ENCODE assay signal across 20 cellular contexts in genomic region chr12:29608581-29608980, GRCh38.
DNase-seq lines count a peak whose midpoint lies in the region; TF ChIP-seq lines count a peak whose summit lies in the region.
"Had no signal": no experiment of that assay in that cellular context is flagged by ENCODE, and none has a peak within 500 bp of the region (broad histone marks: within the 10 kb centered on the region; RNA-seq: fewer than 3 reads in every experiment).

No MANE protein-coding gene starts in this region.

- no peaks in the 10 kb centered on the region for H3K9me3 Mint-ChIP-seq in endodermal cell
- no peaks in the 10 kb centered on the region for H3K9me3 Mint-ChIP-seq in activated CD4-positive, alpha-beta T cell treated with anti-CD3 and anti-CD28 coated beads, Interleukin-2, amount 10 ng/mL, durations not matched to agents 24 days and 14 days
- H3K9me3 Mint-ChIP-seq: CD4-positive, alpha-beta T cell had no signal

- H3K27ac Mint-ChIP-seq in endodermal cell, result peak overlapping the region; percentile 94
- H3K27ac Mint-ChIP-seq in activated CD4-positive, alpha-beta T cell treated with anti-CD3 and anti-CD28 coated beads, Interleukin-2, amount 10 ng/mL, durations not matched to agents 24 days and 14 days, result no peak overlapping the region
- H3K27ac Mint-ChIP-seq: CD14-positive monocyte; CD4-positive, alpha-beta T cell; CD8-positive, alpha-beta memory T cell; HFFc6 had no signal

- dilution Hi-C loops in mammary epithelial cell (cut with HindIII; ENCODE audit: low sequenced_read_pairs), result no loop called here

- H3K4me3 Mint-ChIP-seq in endodermal cell, result no peak overlapping the region
- no peak overlapping the region for H3K4me3 Mint-ChIP-seq in activated CD4-positive, alpha-beta T cell treated with anti-CD3 and anti-CD28 coated beads, Interleukin-2, amount 10 ng/mL, durations not matched to agents 24 days and 14 days
- H3K4me3 Mint-ChIP-seq: CD14-positive monocyte; CD4-positive, alpha-beta T cell; CD8-positive, alpha-beta memory T cell; HFFc6 had no signal

- 56% methylated on average over 5 of the region's 7 CpGs for WGBS in mammary epithelial cell (ENCODE audit: low coverage, missing lambda C conversion rate)
- WGBS in endodermal cell (ENCODE audit: insufficient coverage in 1 of 2, insufficient read length in 1 of 2), 2 experiments, result 34 to 60% methylated on average over 1 to 7 of the region's 7 CpGs
- 66 to 79% methylated on average over 3 to 5 of the region's 7 CpGs for WGBS in mesodermal cell (ENCODE audit: insufficient coverage in 2 of 2), 2 experiments

- intact Hi-C loops in mammary epithelial cell (cut with micrococcal nuclease), result no loop called here
- intact Hi-C loops in breast epithelium (cut with DNase I; ENCODE audit: low total_unique reads), result no loop called here
- intact Hi-C loops in activated CD4-positive, alpha-beta T cell treated with anti-CD3 and anti-CD28 coated beads, Interleukin-2, amount 10 ng/mL, durations not matched to agents 24 days and 14 days (cut with micrococcal nuclease), result no loop called here

- no peak overlapping the region for H3K27ac ChIP-seq in mammary epithelial cell (ENCODE audit: insufficient read depth, low read depth, low read length)
- H3K27ac ChIP-seq in breast epithelium, result no peak overlapping the region
- no peak overlapping the region for H3K27ac ChIP-seq in endodermal cell (ENCODE audit: low read depth, low read length)
- peak overlapping the region; percentile 52 for H3K27ac ChIP-seq in mesodermal cell (ENCODE audit: low read depth, low read length, severe bottlenecking)
- H3K27ac ChIP-seq: 22Rv1; BLaER1 treated with 17β-estradiol and CSF1 and Interleukin-3, amounts not matched to agents 10 nM and 100 nM had no signal

- H4K20me1 ChIP-seq in mammary epithelial cell (ENCODE audit: insufficient read depth, low read length), result no peaks in the 10 kb centered on the region
- H4K20me1 ChIP-seq: BLaER1 treated with 17β-estradiol and CSF1 and Interleukin-3, amounts not matched to agents 10 nM and 100 nM had no signal

- peak overlapping the region; percentile 18 for H3K4me2 ChIP-seq in mammary epithelial cell (ENCODE audit: insufficient read depth, low read depth, low read length)
- H3K4me2 ChIP-seq: BLaER1 treated with 17β-estradiol and CSF1 and Interleukin-3, amounts not matched to agents 10 nM and 100 nM had no signal

- H2AFZ ChIP-seq in mammary epithelial cell (ENCODE audit: low read depth, low read length), result no peak overlapping the region

- no peaks in the 10 kb centered on the region for H3K27me3 Mint-ChIP-seq in endodermal cell (ENCODE audit: insufficient read depth)
- peaks cover 1% of the 10 kb centered on the region for H3K27me3 Mint-ChIP-seq in activated CD4-positive, alpha-beta T cell treated with anti-CD3 and anti-CD28 coated beads, Interleukin-2, amount 10 ng/mL, durations not matched to agents 24 days and 14 days

- in situ Hi-C loops in mammary epithelial cell (cut with MboI; ENCODE audit: low sequenced_read_pairs in 2 of 2), result no loop called here

- H3K4me1 ChIP-seq in mammary epithelial cell (ENCODE audit: insufficient read depth, low read length) (peaks cover 6% of the 10 kb centered on the region), breast epithelium (no peaks in the 10 kb centered on the region), endodermal cell (ENCODE audit: control insufficient read depth, insufficient read depth, low read length) (peaks cover 35% of the 10 kb centered on the region), mesodermal cell (ENCODE audit: control insufficient read depth, insufficient read depth, low read length, poor library complexity, severe bottlenecking) (no peaks in the 10 kb centered on the region)
- H3K4me1 ChIP-seq: HAP-1 had no signal

- CTCF ChIA-PET in mammary epithelial cell (lab: Charles Lee; ENCODE audit: low non-redundant PET), result no interaction called here

- no peak overlapping the region for H3K4me3 ChIP-seq in mammary epithelial cell (replicated peaks in 1 of 3; ENCODE audit: insufficient read depth in 1 of 3, low read depth in 2 of 3, low read length in 3 of 3)
- H3K4me3 ChIP-seq in breast epithelium, result no peak overlapping the region
- peak overlapping the region; percentile 32 for H3K4me3 ChIP-seq in endodermal cell (ENCODE audit: low read length)
- H3K4me3 ChIP-seq in mesodermal cell (ENCODE audit: extremely low read depth, insufficient read depth, low read length, poor library complexity, severe bottlenecking), result no peak overlapping the region
- H3K4me3 ChIP-seq: BLaER1 treated with 17β-estradiol and CSF1 and Interleukin-3, amounts not matched to agents 10 nM and 100 nM; HAP-1 had no signal

- no TSS peak for BruUV-seq in mammary epithelial cell (replicated peaks; lab: Mats Ljungman, UMichigan)

- DNase-seq in mammary epithelial cell (peak; percentile 47), breast epithelium (ENCODE audit: low spot score in 2 of 2) (no peak), endodermal cell (peak; percentile 81), MV-4-11 (lab: John Stamatoyannopoulos, UW) (no peak), AML-193 (lab: John Stamatoyannopoulos, UW) (no peak)
- no peak for DNase-seq in activated CD4-positive, alpha-beta T cell treated with anti-CD3 and anti-CD28 coated beads, Interleukin-2, amount 10 ng/mL, durations not matched to agents 24 days and 14 days
- DNase-seq: BE2C; Calu3; CD4-positive, alpha-beta T cell; CD8-positive, alpha-beta memory T cell; DMS53; DMS79 treated with DMSO at 0.1 percent for 48 hours; GF-D8; GOT3; HFFc6 had no signal

- H3K36me3 Mint-ChIP-seq in endodermal cell (ENCODE audit: low read depth), result peaks cover 18% of the 10 kb centered on the region
- H3K36me3 Mint-ChIP-seq in activated CD4-positive, alpha-beta T cell treated with anti-CD3 and anti-CD28 coated beads, Interleukin-2, amount 10 ng/mL, durations not matched to agents 24 days and 14 days (ENCODE audit: low read depth), result no peaks in the 10 kb centered on the region
- H3K36me3 Mint-ChIP-seq: CD8-positive, alpha-beta memory T cell had no signal

- H3K27me3 ChIP-seq in mammary epithelial cell (ENCODE audit: insufficient read depth, low read length), result no peaks in the 10 kb centered on the region
- H3K27me3 ChIP-seq in breast epithelium, result peaks cover 0 to 9% of the 10 kb centered on the region in 2 donors
- H3K27me3 ChIP-seq in endodermal cell (ENCODE audit: control insufficient read depth, insufficient read depth, low read length, poor library complexity, severe bottlenecking), result no peaks in the 10 kb centered on the region
- H3K27me3 ChIP-seq: BE2C; BLaER1 treated with 17β-estradiol and CSF1 and Interleukin-3, amounts not matched to agents 10 nM and 100 nM had no signal

- H3K9me3 ChIP-seq in mammary epithelial cell (replicated peaks; ENCODE audit: insufficient read depth, low read length), result no peaks in the 10 kb centered on the region
- no peaks in the 10 kb centered on the region for H3K9me3 ChIP-seq in breast epithelium
- no peaks in the 10 kb centered on the region for H3K9me3 ChIP-seq in endodermal cell (ENCODE audit: control insufficient read depth, low read length)
- no peaks in the 10 kb centered on the region for H3K9me3 ChIP-seq in mesodermal cell (ENCODE audit: control insufficient read depth, low read length)
- H3K9me3 ChIP-seq: BE2C; BLaER1 treated with 17β-estradiol and CSF1 and Interleukin-3, amounts not matched to agents 10 nM and 100 nM; HAP-1 had no signal

- peaks cover 81% of the 10 kb centered on the region for H3K4me1 Mint-ChIP-seq in endodermal cell
- H3K4me1 Mint-ChIP-seq in activated CD4-positive, alpha-beta T cell treated with anti-CD3 and anti-CD28 coated beads, Interleukin-2, amount 10 ng/mL, durations not matched to agents 24 days and 14 days, result no peaks in the 10 kb centered on the region
- H3K4me1 Mint-ChIP-seq: CD14-positive monocyte; CD8-positive, alpha-beta memory T cell had no signal

- H3K9ac ChIP-seq in mammary epithelial cell (ENCODE audit: insufficient read depth, low read length) (no peak overlapping the region), endodermal cell (ENCODE audit: extremely low read depth, low read length, poor library complexity, severe bottlenecking) (peak overlapping the region; percentile 58)
- H3K9ac ChIP-seq: BLaER1 treated with 17β-estradiol and CSF1 and Interleukin-3, amounts not matched to agents 10 nM and 100 nM had no signal

- H3K79me2 ChIP-seq in mammary epithelial cell (ENCODE audit: insufficient read depth, low read length), result no peaks in the 10 kb centered on the region

- no peak for TF ChIP-seq POLR2A in breast epithelium (IDR thresholded peaks at IDR 0.05)

- TF ChIP-seq CTCF in mammary epithelial cell (conservative IDR thresholded peaks at IDR 0.05 in 1 of 2, IDR thresholded peaks at IDR 0.05 in 1 of 2; ENCODE audit: extremely low read depth in 1 of 2, insufficient read depth in 1 of 2, low read depth in 1 of 2, low read length in 2 of 2) (no peak), breast epithelium (IDR thresholded peaks at IDR 0.05) (no peak), endodermal cell (conservative IDR thresholded peaks at IDR 0.05) (peak; percentile 6)

- H3K36me3 ChIP-seq in mammary epithelial cell (ENCODE audit: insufficient read depth, low read length) (peaks cover 3% of the 10 kb centered on the region), breast epithelium (no peaks in the 10 kb centered on the region), endodermal cell (ENCODE audit: control insufficient read depth, insufficient read depth, low read length) (peaks cover 7% of the 10 kb centered on the region), mesodermal cell (ENCODE audit: control insufficient read depth, insufficient read depth, low read length) (no peaks in the 10 kb centered on the region)
- H3K36me3 ChIP-seq: BE2C; BLaER1 treated with 17β-estradiol and CSF1 and Interleukin-3, amounts not matched to agents 10 nM and 100 nM; HAP-1 had no signal

Comparison
In these comparisons a context has a peak if more than half of its experiments do, and no peak if none do; other contexts are left out.
1. DNase-seq: peak in mammary epithelial cell (single experiment) and endodermal cell (single experiment); none in breast epithelium (0 of 2), MV-4-11 (single experiment), AML-193 (0 of 2) and activated CD4-positive, alpha-beta T cell treated with anti-CD3 and anti-CD28 coated beads, Interleukin-2, amount 10 ng/mL, durations not matched to agents 24 days and 14 days (single experiment).